Comparison of ENCODE assay signal across 29 cellular contexts in the genomic region with DNA sequence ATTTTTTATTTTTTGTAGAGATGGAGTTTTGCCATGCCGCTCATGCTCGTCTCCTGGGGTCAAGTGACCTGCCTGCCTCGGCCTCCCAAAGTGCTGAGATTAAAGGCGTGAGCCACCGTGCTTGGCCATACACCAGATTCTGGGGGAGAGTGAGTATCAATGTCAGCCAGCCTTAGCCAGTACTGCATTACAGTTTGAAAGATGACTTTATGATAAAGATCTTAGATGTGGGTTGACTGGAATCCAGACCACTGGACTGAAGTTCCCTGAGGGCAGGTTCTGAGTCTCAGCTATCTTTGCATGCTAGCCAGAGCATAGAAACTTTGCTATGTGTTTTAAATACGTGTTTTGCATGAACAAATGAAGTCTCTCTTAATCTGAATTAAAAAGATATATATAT.
"Had no signal": no experiment of that assay in that cellular context is flagged by ENCODE, and none has a peak within 500 bp of the region (broad histone marks: within the 10 kb centered on the region; RNA-seq: fewer than 3 reads in every experiment).

No MANE protein-coding gene starts in this region.

- H3K27me3 ChIP-seq: brain microvascular endothelial cell, dorsolateral prefrontal cortex had no signal

- DNase-seq: activated CD4-positive, alpha-beta T cell treated with anti-CD3 and anti-CD28 coated beads for 1 hour; activated CD4-positive, alpha-beta T cell treated with anti-CD3 and anti-CD28 coated beads for 48 hours; activated CD4-positive, alpha-beta T cell treated with anti-CD3 and anti-CD28 coated beads, Interleukin-2, amount 50 U/mL, for 1 hour; activated CD4-positive, alpha-beta T cell treated with anti-CD3 and anti-CD28 coated beads, Interleukin-2, amount 50 U/mL, for 48 hours; activated CD8-positive, alpha-beta memory T cell treated with anti-CD3 and anti-CD28 coated beads for 24 hours; activated CD8-positive, alpha-beta T cell treated with anti-CD3 and anti-CD28 coated beads for 36 hours; activated effector memory CD4-positive, alpha-beta T cell treated with Interleukin-2 at 50 U/mL for 16 hours; activated gamma-delta T cell treated with Interleukin-2 at 50 U/mL for 16 hours; activated naive CD4-positive, alpha-beta T cell treated with anti-CD3 and anti-CD28 coated beads, Interleukin-2, amount 50 U/mL, for 16 hours; activated naive CD4-positive, alpha-beta T cell treated with Interleukin-2 at 50 U/mL for 16 hours; activated T-cell treated with anti-CD3 and anti-CD28 coated beads, Interleukin-2, amount 50 U/mL, for 4 hours; amniotic stem cell; anterior cingulate cortex; brain microvascular endothelial cell; dorsolateral prefrontal cortex; effector memory CD4-positive, alpha-beta T cell; foreskin fibroblast; head of caudate nucleus; hippocampal formation; T1000; WERI-Rb-1 had no signal

- H3K27ac ChIP-seq: brain microvascular endothelial cell, coronary artery, dorsolateral prefrontal cortex, WERI-Rb-1 had no signal

- H3K9me3 Mint-ChIP-seq: central memory CD8-positive, alpha-beta T cell; dendritic cell treated with granulocyte-macrophage colony-stimulating factor and Interleukin-4, amounts not matched to agents 40 ng/mL and 50 ng/mL, for 4 days had no signal

- H3K27me3 Mint-ChIP-seq: activated CD8-positive, alpha-beta T cell treated with anti-CD3 and anti-CD28 coated beads for 36 hours; activated naive CD8-positive, alpha-beta T cell; activated T-helper 17 cell treated with anti-CD3 and anti-CD28 coated beads, Interleukin-2, amount 50 U/mL, for 72 hours; central memory CD8-positive, alpha-beta T cell; dendritic cell treated with granulocyte-macrophage colony-stimulating factor and Interleukin-4, amounts not matched to agents 40 ng/mL and 50 ng/mL, for 4 days had no signal

- ATAC-seq: activated CD8-positive, alpha-beta T cell treated with anti-CD3 and anti-CD28 coated beads for 36 hours; activated T-cell treated with anti-CD3 and anti-CD28 coated beads, Interleukin-2, amount 50 U/mL, for 4 hours; activated T-helper 17 cell treated with anti-CD3 and anti-CD28 coated beads, Interleukin-2, amount 50 U/mL, for 72 hours; esophagus mucosa had no signal

- H3K4me3 Mint-ChIP-seq: activated CD8-positive, alpha-beta T cell treated with anti-CD3 and anti-CD28 coated beads for 36 hours; activated naive CD8-positive, alpha-beta T cell; activated T-cell treated with anti-CD3 and anti-CD28 coated beads, Interleukin-2, amount 50 U/mL, for 4 hours; activated T-helper 17 cell treated with anti-CD3 and anti-CD28 coated beads, Interleukin-2, amount 50 U/mL, for 72 hours; central memory CD8-positive, alpha-beta T cell; dendritic cell treated with granulocyte-macrophage colony-stimulating factor and Interleukin-4, amounts not matched to agents 40 ng/mL and 50 ng/mL, for 4 days; endodermal cell; T-helper 2 cell treated with Interferon-gamma antibody and Interleukin-4, amounts not matched to agents 5 μg/mL and 100 μg/mL, for 36 hours had no signal

- H3K4me3 ChIP-seq: coronary artery, dorsolateral prefrontal cortex had no signal

- H3K27ac Mint-ChIP-seq: activated CD8-positive, alpha-beta T cell treated with anti-CD3 and anti-CD28 coated beads for 36 hours; activated naive CD8-positive, alpha-beta T cell; activated T-helper 17 cell treated with anti-CD3 and anti-CD28 coated beads, Interleukin-2, amount 50 U/mL, for 72 hours; dendritic cell treated with granulocyte-macrophage colony-stimulating factor and Interleukin-4, amounts not matched to agents 40 ng/mL and 50 ng/mL, for 4 days; T-helper 2 cell treated with Interferon-gamma antibody and Interleukin-4, amounts not matched to agents 5 μg/mL and 100 μg/mL, for 36 hours had no signal

- H3K36me3 ChIP-seq: brain microvascular endothelial cell, WERI-Rb-1 had no signal
